In genomic region chr2:19711470-19712372, GRCh38 we compare ENCODE assay signal across 8 cellular contexts.
A peak's percentile ranks its signal among the peaks of the same experiment; 100 is the strongest.
DNase-seq lines count a peak whose midpoint lies in the region; TF ChIP-seq lines count a peak whose summit lies in the region.
"Had no signal": no experiment of that assay in that cellular context is flagged by ENCODE, and none has a peak within 500 bp of the region (broad histone marks: within the 10 kb centered on the region; RNA-seq: fewer than 3 reads in every experiment).

No MANE protein-coding gene starts in this region.

- H3K4me1 ChIP-seq in rectal smooth muscle tissue (ENCODE audit: control insufficient read depth, insufficient read depth, low read length): peaks cover 6% of the 10 kb centered on the region
- H3K4me1 ChIP-seq: Peyer's patch had no signal

- peaks cover 11% of the 10 kb centered on the region for H3K27me3 Mint-ChIP-seq in HFFc6 (ENCODE audit: insufficient read depth)

- H3K27ac ChIP-seq in rectal smooth muscle tissue (ENCODE audit: low read depth, low read length): peak overlapping the region; percentile 42

- no peaks in the 10 kb centered on the region for H3K36me3 ChIP-seq in rectal smooth muscle tissue (ENCODE audit: control insufficient read depth, insufficient read depth, low read length)
- H3K36me3 ChIP-seq: Peyer's patch had no signal

- peak overlapping the region; percentile 12 for H3K4me3 Mint-ChIP-seq in HFFc6

- H3K4me3 ChIP-seq in fibroblast of mammary gland (ENCODE audit: control insufficient read depth, low read depth, low read length) (no peak overlapping the region), rectal smooth muscle tissue (ENCODE audit: low read length) (no peak overlapping the region)
- H3K4me3 ChIP-seq: Peyer's patch had no signal

- no peak overlapping the region for H3K9ac ChIP-seq in rectal smooth muscle tissue (ENCODE audit: low read length)

- DNase-seq in HFFc6: peak; percentile 98
- DNase-seq in NCI-H748 treated with DMSO at 0.1 percent for 48 hours (lab: John Stamatoyannopoulos, UW): peak; percentile 62
- DNase-seq in fibroblast of mammary gland (ENCODE audit: low read depth): peak; percentile 98
- no peak for DNase-seq in activated CD8-positive, alpha-beta memory T cell treated with anti-CD3 and anti-CD28 coated beads, Interleukin-2, amount 50 U/mL, for 4 hours
- no peak for DNase-seq in GM10266 (ENCODE audit: extremely low spot score)
- no peak for DNase-seq in effector CD8-positive, alpha-beta T cell (lab: John Stamatoyannopoulos, UW)

- TF ChIP-seq CTCF in HFFc6 (IDR thresholded peaks at IDR 0.05): no peak
- TF ChIP-seq CTCF in fibroblast of mammary gland (conservative IDR thresholded peaks at IDR 0.05; ENCODE audit: control insufficient read depth, insufficient read depth, low read depth, low read length): no peak
- TF ChIP-seq CTCF in GM10266 (IDR thresholded peaks at IDR 0.05; ENCODE audit: control insufficient read depth, insufficient read depth, low read depth, missing control alignments): no peak

- no peaks in the 10 kb centered on the region for H3K9me3 Mint-ChIP-seq in HFFc6

- no peaks in the 10 kb centered on the region for H3K36me3 Mint-ChIP-seq in HFFc6 (ENCODE audit: low read depth)

- no peaks in the 10 kb centered on the region for H3K27me3 ChIP-seq in rectal smooth muscle tissue (ENCODE audit: control insufficient read depth, insufficient read depth, low read length)
- H3K27me3 ChIP-seq: Peyer's patch had no signal

- peaks cover 23% of the 10 kb centered on the region for H3K4me1 Mint-ChIP-seq in HFFc6 (ENCODE audit: low read depth)

- H3K27ac Mint-ChIP-seq in HFFc6: peak overlapping the region; percentile 90

Comparison
In these comparisons a context has a peak if more than half of its experiments do, and no peak if none do; other contexts are left out.
1. DNase-seq: peak in HFFc6 (single experiment), NCI-H748 treated with DMSO at 0.1 percent for 48 hours (single experiment) and fibroblast of mammary gland (single experiment); none in activated CD8-positive, alpha-beta memory T cell treated with anti-CD3 and anti-CD28 coated beads, Interleukin-2, amount 50 U/mL, for 4 hours (single experiment), GM10266 (single experiment) and effector CD8-positive, alpha-beta T cell (single experiment).